ENCODE assay signal across 9 cellular contexts in genomic region chr12:6899837-6900519, GRCh38. TPM values are rescaled to one million over a fixed set of nuclear protein-coding genes. Genes with fewer than 3 reads are reported as not detected.
DNase-seq lines count a peak whose midpoint lies in the region; ATAC-seq and TF ChIP-seq lines count a peak whose summit lies in the region.
"Had no signal": no experiment of that assay in that cellular context is flagged by ENCODE, and none has a peak within 500 bp of the region (broad histone marks: within the 10 kb centered on the region; RNA-seq: fewer than 3 reads in every experiment).

No MANE protein-coding gene starts in this region.

- peak; percentile 89 for DNase-seq in H4 (ENCODE audit: low spot score)
- peak; percentile 61 for DNase-seq in NCI-H345 treated with DMSO at 0.1 percent for 48 hours (lab: John Stamatoyannopoulos, UW; ENCODE audit: unreplicated experiment)
- DNase-seq in dorsolateral prefrontal cortex, result peak in 4 of 10 donors; percentile 35 to 57 (median 50)
- peak in 42 of 56 donors; percentile 3 to 76 (median 40) for DNase-seq in nucleus accumbens (lab: John Stamatoyannopoulos, UW)
- DNase-seq in neuronal stem cell (ENCODE audit: low spot score), result no peak
- no peak for DNase-seq in stimulated activated CD8-positive, alpha-beta memory T cell treated with anti-CD3 and anti-CD28 coated beads, Interleukin-4, amount 100 ng/mL, for 48 hours
- DNase-seq: NCI-H1436 had no signal

- H3K18ac ChIP-seq in neuronal stem cell (ENCODE audit: low read length), result no peak overlapping the region

- H3K79me1 ChIP-seq in neuronal stem cell (ENCODE audit: low read depth, low read length), result no peaks in the 10 kb centered on the region

- no peak overlapping the region for H3K14ac ChIP-seq in neuronal stem cell (ENCODE audit: low read length)

- intact Hi-C loops in dorsolateral prefrontal cortex (cut with DNase I), result no loop called here

- H3K4me3 ChIP-seq in dorsolateral prefrontal cortex (peak overlapping the region in 5 of 59 donors; percentile 1 to 21 (median 4)), neuronal stem cell (ENCODE audit: low read length in 2 of 2) (no peak overlapping the region)

- no peaks in the 10 kb centered on the region for H3K36me3 ChIP-seq in neuronal stem cell (replicated peaks in 1 of 2; ENCODE audit: control insufficient read depth in 2 of 2, insufficient read depth in 2 of 2, low read length in 2 of 2)

- no peak overlapping the region for H2BK5ac ChIP-seq in neuronal stem cell (ENCODE audit: low read length)

- H2BK120ac ChIP-seq in neuronal stem cell (ENCODE audit: low read depth, low read length), result no peak overlapping the region

- no peak overlapping the region for H2AFZ ChIP-seq in neuronal stem cell (ENCODE audit: low read length)

- H2BK15ac ChIP-seq in neuronal stem cell (ENCODE audit: low read length), result no peak overlapping the region

- H3K27me3 ChIP-seq in dorsolateral prefrontal cortex (no peaks in the 10 kb centered on the region), neuronal stem cell (ENCODE audit: control insufficient read depth in 3 of 3, insufficient read depth in 3 of 3, low read depth in 1 of 3, low read length in 3 of 3) (no peaks in the 10 kb centered on the region)

- H3K4me2 ChIP-seq in neuronal stem cell (ENCODE audit: insufficient read depth, low read length, poor library complexity, severe bottlenecking), result no peak overlapping the region

- no peak for TF ChIP-seq CTCF in dorsolateral prefrontal cortex (IDR thresholded peaks at IDR 0.05 in 54 of 56, conservative IDR thresholded peaks at IDR 0.05 in 2 of 56; ENCODE audit: low read depth in 1 of 56, partially characterized antibody in 56 of 56)

- peak overlapping the region in 33 of 59 donors; percentile 0 to 68 (median 39) for H3K27ac ChIP-seq in dorsolateral prefrontal cortex
- H3K27ac ChIP-seq in neuronal stem cell (replicated peaks; ENCODE audit: low read length), result no peak overlapping the region

- no peak overlapping the region for H3K9ac ChIP-seq in neuronal stem cell (ENCODE audit: low read depth, low read length, poor library complexity)

- H3K23ac ChIP-seq in neuronal stem cell (ENCODE audit: low read depth, low read length, poor library complexity), result no peak overlapping the region

- no peak overlapping the region for H4K91ac ChIP-seq in neuronal stem cell (ENCODE audit: low read depth, low read length, poor library complexity)

- H2BK12ac ChIP-seq in neuronal stem cell (ENCODE audit: low read length), result no peak overlapping the region

- no peaks in the 10 kb centered on the region for H3K9me3 ChIP-seq in neuronal stem cell (replicated peaks in 1 of 2; ENCODE audit: control insufficient read depth in 2 of 2, insufficient read depth in 1 of 2, low read depth in 1 of 2, low read length in 2 of 2)

- ATAC-seq in GM19463 (IDR thresholded peaks at IDR 0.05; ENCODE audit: unreplicated experiment) (no peak), HG02885 (IDR thresholded peaks at IDR 0.05; ENCODE audit: poor library complexity, unreplicated experiment) (no peak)

- no peak overlapping the region for H2AK5ac ChIP-seq in neuronal stem cell (ENCODE audit: low read depth, low read length)

- H3K4ac ChIP-seq in neuronal stem cell (ENCODE audit: low read length), result no peak overlapping the region

- peaks cover 3 to 6% of the 10 kb centered on the region in 2 donors for H3K4me1 ChIP-seq in neuronal stem cell (ENCODE audit: control insufficient read depth in 2 of 2, insufficient read depth in 1 of 2, low read depth in 1 of 2, low read length in 2 of 2)

- H4K8ac ChIP-seq in neuronal stem cell (ENCODE audit: low read depth, low read length), result no peak overlapping the region

- no CpG with 5 or more reads among the region's 10 CpGs for WGBS in neuronal stem cell (ENCODE audit: extremely low coverage in 2 of 2, insufficient read length in 2 of 2, insufficient replicate concordance in 1 of 2), 2 donors

RNA-seq across cellular contexts. Expression of gene LRRC23, which starts 4.6 kb away (rescaled TPM):
- total RNA-seq in H4 (2014; rRNA removed; shearing (Covaris generic)), result 4.1 and 12.2 TPM in 2 replicates
- 10 to 100 TPM; 16.3 to 32.4 (median 22.4) TPM for total RNA-seq in dorsolateral prefrontal cortex
- 7.7 TPM for polyA plus RNA-seq in neuronal stem cell (2013, experiment 1 of 2)
- polyA plus RNA-seq in neuronal stem cell (2013, experiment 2 of 2), result 7.3 TPM

RNA-seq across cellular contexts. Expression of gene ENO2, which starts 14.4 kb away (rescaled TPM):
- 10.6 and 11.2 TPM in 2 replicates for total RNA-seq in H4 (2014; rRNA removed; shearing (Covaris generic))
- 1,000 to 10,000 TPM in 14 of 120 experiments, 100 to 1,000 TPM in 106; 270 to 1,166 (median 848) TPM for total RNA-seq in dorsolateral prefrontal cortex
- 105 TPM for polyA plus RNA-seq in neuronal stem cell (2013, experiment 1 of 2)
- 101 TPM for polyA plus RNA-seq in neuronal stem cell (2013, experiment 2 of 2)

RNA-seq across cellular contexts. Expression of gene SPSB2, which starts 26.9 kb away (rescaled TPM):
- 10.8 TPM in 2 replicates for total RNA-seq in H4 (2014; rRNA removed; shearing (Covaris generic))
- total RNA-seq in dorsolateral prefrontal cortex, result 10 to 100 TPM in 3 of 120 experiments, 1 to 10 TPM in 117; 1.8 to 12.4 (median 5.6) TPM
- polyA plus RNA-seq in neuronal stem cell (2013, experiment 1 of 2), result 5.7 TPM
- polyA plus RNA-seq in neuronal stem cell (2013, experiment 2 of 2), result 5.5 TPM

RNA-seq across cellular contexts. Expression of gene ATN1, which starts 27.8 kb away (rescaled TPM):
- total RNA-seq in H4 (2014; rRNA removed; shearing (Covaris generic)), result 6.0 and 14.2 TPM in 2 replicates
- 100 to 1,000 TPM; 147 to 334 (median 199) TPM for total RNA-seq in dorsolateral prefrontal cortex
- 114 TPM for polyA plus RNA-seq in neuronal stem cell (2013, experiment 1 of 2)
- 113 TPM for polyA plus RNA-seq in neuronal stem cell (2013, experiment 2 of 2)

RNA-seq across cellular contexts. Expression of gene TPI1, which starts 32.6 kb away (rescaled TPM):
- 2,242 and 2,549 TPM in 2 replicates for total RNA-seq in H4 (2014; rRNA removed; shearing (Covaris generic))
- 100 to 1,000 TPM; 261 to 851 (median 575) TPM for total RNA-seq in dorsolateral prefrontal cortex
- polyA plus RNA-seq in neuronal stem cell (2013, experiment 1 of 2), result 638 TPM
- polyA plus RNA-seq in neuronal stem cell (2013, experiment 2 of 2), result 612 TPM

Comparison
In these comparisons a context has a peak if more than half of its experiments do, and no peak if none do; other contexts are left out.
1. DNase-seq: peak in H4 (single experiment), NCI-H345 treated with DMSO at 0.1 percent for 48 hours (single experiment) and nucleus accumbens (42 of 56); none in neuronal stem cell (single experiment) and stimulated activated CD8-positive, alpha-beta memory T cell treated with anti-CD3 and anti-CD28 coated beads, Interleukin-4, amount 100 ng/mL, for 48 hours (single experiment).
2. RNA of gene ENO2, which starts 14.4 kb away (total RNA-seq): 270 to 1,166 TPM in dorsolateral prefrontal cortex; 10.6 to 11.2 TPM in H4; every median in the first group is over 10 times any median in the second.